In the genomic region with DNA sequence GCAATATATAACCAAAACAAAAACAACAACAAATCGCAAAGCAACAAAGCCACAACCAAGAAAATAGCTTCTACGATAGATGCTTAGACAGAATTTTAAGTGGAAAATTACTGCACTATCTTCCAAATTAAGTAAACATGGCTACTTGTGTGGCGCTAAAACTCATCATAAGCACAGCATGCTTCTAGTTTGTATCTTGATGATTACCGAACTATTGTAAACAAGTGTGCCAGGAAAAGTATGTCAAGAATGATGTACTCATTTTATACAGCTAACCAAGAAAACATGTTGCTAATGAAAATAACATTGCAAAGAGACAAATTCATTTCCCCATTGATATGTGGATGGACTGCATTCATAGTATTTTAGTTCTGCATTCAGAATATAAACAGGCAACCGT, we compare ENCODE assay signal across 20 cellular contexts.
"Had no signal": no experiment of that assay in that cellular context is flagged by ENCODE, and none has a peak within 500 bp of the region (broad histone marks: within the 10 kb centered on the region; RNA-seq: fewer than 3 reads in every experiment).

No MANE protein-coding gene starts in this region.

- H3K27ac Mint-ChIP-seq: IgD-negative memory B cell had no signal

- H3K27ac ChIP-seq: KMS-11, RWPE1 had no signal

- H3K4me2 ChIP-seq: KMS-11 had no signal

- H3K36me3 Mint-ChIP-seq: IgD-negative memory B cell had no signal

- H3K9ac ChIP-seq: KMS-11 had no signal

- H3K4me3 ChIP-seq: K562 had no signal

- H3K27me3 Mint-ChIP-seq: IgD-negative memory B cell had no signal

- ATAC-seq: HepG2, K562, SK-N-SH treated with all-trans-retinoic acid at 6 μM for 48 hours had no signal

- H3K4me3 Mint-ChIP-seq: IgD-negative memory B cell had no signal

- DNase-seq: Kasumi-1, MM.1S, NCI-H1092 treated with DMSO at 0.1 percent for 48 hours, NCI-H1436, NCI-H187, NCI-H2029, NCI-H2081 treated with DMSO at 0.1 percent for 48 hours, NCI-H226, NCI-H446, NCI-H510A, NCI-H524 treated with DMSO at 0.1 percent for 48 hours, NCI-H69, NCI-H774, SHP77 had no signal

- H3K4me1 Mint-ChIP-seq: IgD-negative memory B cell had no signal
